Comparison of ENCODE assay signal across 1 cellular context in the genomic region with DNA sequence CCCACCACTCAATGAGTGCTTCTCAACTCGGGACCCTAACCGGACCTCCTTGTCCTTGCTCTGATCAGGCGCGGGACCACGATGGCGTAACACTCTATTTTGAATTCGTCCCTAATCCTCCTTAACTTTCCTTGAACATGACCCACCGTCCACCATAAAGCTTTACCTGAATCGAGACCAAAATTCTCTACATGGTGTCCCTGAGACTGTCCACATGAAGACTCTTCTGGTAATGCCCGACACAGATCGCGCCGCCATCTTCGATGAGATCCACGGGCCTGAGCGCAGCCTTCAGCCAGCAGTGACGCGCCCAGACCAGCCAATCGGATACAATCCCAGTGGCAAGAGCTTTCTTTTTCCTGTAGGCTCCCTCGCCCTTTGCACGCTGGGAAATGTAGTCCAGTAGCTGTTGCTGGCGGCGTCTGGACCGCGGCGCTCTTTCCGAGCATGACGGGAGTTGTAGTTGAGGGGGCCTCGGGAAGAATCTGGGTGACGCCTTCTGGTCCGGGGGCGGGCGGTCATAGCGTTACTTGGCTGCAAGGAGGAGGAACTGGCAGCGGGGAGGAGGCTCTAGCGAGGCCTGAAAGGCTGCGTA.
A peak's percentile ranks its signal among the peaks of the same experiment; 100 is the strongest.
TF ChIP-seq lines count a peak whose summit lies in the region.

A gene (minus strand): TSS at position 284 of the 595 bp plus-strand sequence. CDS start 26 bp downstream, at position 258.
A gene (plus strand): TSS at position 517 of the 595 bp plus-strand sequence. CDS start 306 bp downstream, outside the sequence.

TF ChIP-seq in K562, 482 proteins besides CTCF, POLR2A, EP300 and RAD21 (continued from another document):
- TF ChIP-seq, protein P1, sequence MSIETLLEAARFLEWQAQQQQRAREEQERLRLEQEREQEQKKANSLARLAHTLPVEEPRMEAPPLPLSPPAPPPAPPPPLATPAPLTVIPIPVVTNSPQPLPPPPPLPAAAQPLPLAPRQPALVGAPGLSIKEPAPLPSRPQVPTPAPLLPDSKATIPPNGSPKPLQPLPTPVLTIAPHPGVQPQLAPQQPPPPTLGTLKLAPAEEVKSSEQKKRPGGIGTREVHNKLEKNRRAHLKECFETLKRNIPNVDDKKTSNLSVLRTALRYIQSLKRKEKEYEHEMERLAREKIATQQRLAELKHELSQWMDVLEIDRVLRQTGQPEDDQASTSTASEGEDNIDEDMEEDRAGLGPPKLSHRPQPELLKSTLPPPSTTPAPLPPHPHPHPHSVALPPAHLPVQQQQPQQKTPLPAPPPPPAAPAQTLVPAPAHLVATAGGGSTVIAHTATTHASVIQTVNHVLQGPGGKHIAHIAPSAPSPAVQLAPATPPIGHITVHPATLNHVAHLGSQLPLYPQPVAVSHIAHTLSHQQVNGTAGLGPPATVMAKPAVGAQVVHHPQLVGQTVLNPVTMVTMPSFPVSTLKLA (conservative IDR thresholded peaks at IDR 0.05), result peak in 1 of 2 experiments; percentile 76; a peak in 3 of 4 replicates
- TF ChIP-seq RFX1 (IDR thresholded peaks at IDR 0.05), result no peak
- TF ChIP-seq CREM (IDR thresholded peaks at IDR 0.05; ENCODE audit: low read depth), result peak; percentile 95
- no peak for TF ChIP-seq ZFP36 (IDR thresholded peaks at IDR 0.05; ENCODE audit: low read depth, low read length, partially characterized antibody)
- no peak for TF ChIP-seq NCOA4 (IDR thresholded peaks at IDR 0.05; ENCODE audit: partially characterized antibody)
- no peak for TF ChIP-seq CBX2 (IDR thresholded peaks at IDR 0.05; ENCODE audit: insufficient read depth, low read length, poor library complexity, severe bottlenecking)
- TF ChIP-seq MEF2D (tag; conservative IDR thresholded peaks at IDR 0.05; ENCODE audit: low read depth), result no peak
- TF ChIP-seq BHLHE40 (IDR thresholded peaks at IDR 0.05; ENCODE audit: low read length), result no peak
- no peak for TF ChIP-seq MCM5 (IDR thresholded peaks at IDR 0.05; ENCODE audit: low read depth)
- TF ChIP-seq, protein P2, sequence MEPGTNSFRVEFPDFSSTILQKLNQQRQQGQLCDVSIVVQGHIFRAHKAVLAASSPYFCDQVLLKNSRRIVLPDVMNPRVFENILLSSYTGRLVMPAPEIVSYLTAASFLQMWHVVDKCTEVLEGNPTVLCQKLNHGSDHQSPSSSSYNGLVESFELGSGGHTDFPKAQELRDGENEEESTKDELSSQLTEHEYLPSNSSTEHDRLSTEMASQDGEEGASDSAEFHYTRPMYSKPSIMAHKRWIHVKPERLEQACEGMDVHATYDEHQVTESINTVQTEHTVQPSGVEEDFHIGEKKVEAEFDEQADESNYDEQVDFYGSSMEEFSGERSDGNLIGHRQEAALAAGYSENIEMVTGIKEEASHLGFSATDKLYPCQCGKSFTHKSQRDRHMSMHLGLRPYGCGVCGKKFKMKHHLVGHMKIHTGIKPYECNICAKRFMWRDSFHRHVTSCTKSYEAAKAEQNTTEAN (CRISPR knock-in tag; IDR thresholded peaks at IDR 0.05), result no peak
- peak in 1 of 2 experiments; percentile 22; a peak in 2 of 4 replicates for TF ChIP-seq MAZ (CRISPR knock-in tag; conservative IDR thresholded peaks at IDR 0.05 in 1 of 2, IDR thresholded peaks at IDR 0.05 in 1 of 2)
- no peak for TF ChIP-seq ZNF174 (CRISPR knock-in tag; IDR thresholded peaks at IDR 0.05)
- peak; percentile 72 to 79 for TF ChIP-seq NRF1 (conservative IDR thresholded peaks at IDR 0.05 in 1 of 2, IDR thresholded peaks at IDR 0.05 in 1 of 2)
- TF ChIP-seq HIVEP1 (CRISPR knock-in tag; IDR thresholded peaks at IDR 0.05), result no peak
- TF ChIP-seq NFIC (IDR thresholded peaks at IDR 0.05), result peak; percentile 22
- TF ChIP-seq, protein P3, sequence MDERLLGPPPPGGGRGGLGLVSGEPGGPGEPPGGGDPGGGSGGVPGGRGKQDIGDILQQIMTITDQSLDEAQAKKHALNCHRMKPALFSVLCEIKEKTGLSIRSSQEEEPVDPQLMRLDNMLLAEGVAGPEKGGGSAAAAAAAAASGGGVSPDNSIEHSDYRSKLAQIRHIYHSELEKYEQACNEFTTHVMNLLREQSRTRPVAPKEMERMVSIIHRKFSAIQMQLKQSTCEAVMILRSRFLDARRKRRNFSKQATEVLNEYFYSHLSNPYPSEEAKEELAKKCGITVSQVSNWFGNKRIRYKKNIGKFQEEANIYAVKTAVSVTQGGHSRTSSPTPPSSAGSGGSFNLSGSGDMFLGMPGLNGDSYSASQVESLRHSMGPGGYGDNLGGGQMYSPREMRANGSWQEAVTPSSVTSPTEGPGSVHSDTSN (CRISPR knock-in tag; IDR thresholded peaks at IDR 0.05; ENCODE audit: low read depth), result no peak
- TF ChIP-seq, protein P3 (tag; conservative IDR thresholded peaks at IDR 0.05; ENCODE audit: low read depth), result no peak
- TF ChIP-seq, protein P4, sequence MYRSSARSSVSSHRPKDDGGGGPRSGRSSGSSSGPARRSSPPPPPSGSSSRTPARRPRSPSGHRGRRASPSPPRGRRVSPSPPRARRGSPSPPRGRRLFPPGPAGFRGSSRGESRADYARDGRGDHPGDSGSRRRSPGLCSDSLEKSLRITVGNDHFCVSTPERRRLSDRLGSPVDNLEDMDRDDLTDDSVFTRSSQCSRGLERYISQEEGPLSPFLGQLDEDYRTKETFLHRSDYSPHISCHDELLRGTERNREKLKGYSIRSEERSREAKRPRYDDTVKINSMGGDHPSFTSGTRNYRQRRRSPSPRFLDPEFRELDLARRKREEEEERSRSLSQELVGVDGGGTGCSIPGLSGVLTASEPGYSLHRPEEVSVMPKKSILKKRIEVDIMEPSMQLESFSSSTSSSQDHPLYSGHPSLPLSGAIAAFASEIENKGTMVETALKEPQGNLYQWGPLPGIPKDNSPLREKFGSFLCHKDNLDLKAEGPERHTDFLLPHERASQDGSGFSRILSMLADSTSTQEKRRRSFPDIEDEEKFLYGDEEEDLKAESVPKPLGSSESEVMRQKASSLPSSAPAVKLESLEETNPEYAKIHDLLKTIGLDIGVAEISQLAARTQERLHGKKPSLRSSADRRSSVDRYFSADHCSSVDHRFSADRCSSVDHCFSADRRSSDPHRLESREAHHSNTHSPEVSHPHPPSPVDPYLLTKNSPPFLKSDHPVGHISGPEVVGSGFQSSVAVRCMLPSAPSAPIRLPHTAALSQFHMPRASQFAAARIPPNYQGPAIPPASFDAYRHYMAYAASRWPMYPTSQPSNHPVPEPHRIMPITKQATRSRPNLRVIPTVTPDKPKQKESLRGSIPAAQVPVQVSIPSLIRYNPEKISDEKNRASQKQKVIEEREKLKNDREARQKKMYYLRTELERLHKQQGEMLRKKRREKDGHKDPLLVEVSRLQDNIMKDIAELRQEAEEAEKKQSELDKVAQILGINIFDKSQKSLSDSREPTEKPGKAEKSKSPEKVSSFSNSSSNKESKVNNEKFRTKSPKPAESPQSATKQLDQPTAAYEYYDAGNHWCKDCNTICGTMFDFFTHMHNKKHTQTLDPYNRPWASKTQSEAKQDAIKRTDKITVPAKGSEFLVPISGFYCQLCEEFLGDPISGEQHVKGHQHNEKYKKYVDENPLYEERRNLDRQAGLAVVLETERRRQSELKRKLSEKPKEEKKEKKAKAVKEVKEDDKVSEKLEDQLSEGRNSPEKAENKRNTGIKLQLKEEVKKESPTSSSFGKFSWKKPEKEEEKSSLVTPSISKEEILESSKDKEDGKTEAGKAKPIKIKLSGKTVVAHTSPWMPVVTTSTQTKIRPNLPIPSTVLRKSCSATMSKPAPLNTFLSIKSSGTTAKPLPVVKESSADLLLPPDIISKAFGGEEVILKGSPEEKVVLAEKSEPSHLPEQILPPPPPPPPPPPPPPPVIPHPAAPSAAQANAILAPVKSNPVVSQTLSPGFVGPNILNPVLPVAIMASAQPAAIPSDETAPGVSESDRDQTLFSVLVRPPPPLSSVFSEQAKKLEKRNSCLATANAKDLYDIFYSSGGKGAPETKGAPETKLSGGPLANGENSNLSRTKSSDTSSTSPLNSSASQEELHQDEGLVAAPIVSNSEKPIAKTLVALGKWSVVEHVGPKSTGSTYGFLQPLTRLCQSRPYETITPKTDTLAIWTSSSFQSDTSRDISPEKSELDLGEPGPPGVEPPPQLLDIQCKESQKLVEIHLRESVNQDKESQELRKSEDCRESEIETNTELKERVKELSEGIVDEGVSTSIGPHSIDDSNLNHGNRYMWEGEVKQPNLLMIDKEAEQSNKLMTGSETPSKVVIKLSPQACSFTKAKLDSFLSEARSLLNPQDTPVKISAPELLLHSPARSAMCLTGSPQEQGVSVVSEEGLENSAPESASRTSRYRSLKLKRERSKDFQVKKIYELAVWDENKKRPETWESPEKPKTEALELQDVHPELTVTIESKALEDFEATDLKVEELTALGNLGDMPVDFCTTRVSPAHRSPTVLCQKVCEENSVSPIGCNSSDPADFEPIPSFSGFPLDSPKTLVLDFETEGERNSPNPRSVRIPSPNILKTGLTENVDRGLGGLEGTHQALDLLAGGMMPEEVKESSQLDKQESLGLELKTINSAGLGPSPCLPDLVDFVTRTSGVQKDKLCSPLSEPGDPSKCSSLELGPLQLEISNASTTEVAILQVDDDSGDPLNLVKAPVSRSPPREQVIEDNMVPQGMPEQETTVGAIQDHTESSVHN (IDR thresholded peaks at IDR 0.05; ENCODE audit: borderline replicate concordance in 1 of 2, low read depth in 1 of 2), result no peak
- TF ChIP-seq MEF2A (IDR thresholded peaks at IDR 0.05; ENCODE audit: control insufficient read depth, low read depth, low read length), result no peak
- no peak for TF ChIP-seq CREBBP (IDR thresholded peaks at IDR 0.05; ENCODE audit: low read depth, low read length)
- peak; percentile 62; the same call in 1 of the 2 replicates for TF ChIP-seq ZNF644 (tag; IDR thresholded peaks at IDR 0.05; ENCODE audit: low read depth)
- TF ChIP-seq, protein P5, sequence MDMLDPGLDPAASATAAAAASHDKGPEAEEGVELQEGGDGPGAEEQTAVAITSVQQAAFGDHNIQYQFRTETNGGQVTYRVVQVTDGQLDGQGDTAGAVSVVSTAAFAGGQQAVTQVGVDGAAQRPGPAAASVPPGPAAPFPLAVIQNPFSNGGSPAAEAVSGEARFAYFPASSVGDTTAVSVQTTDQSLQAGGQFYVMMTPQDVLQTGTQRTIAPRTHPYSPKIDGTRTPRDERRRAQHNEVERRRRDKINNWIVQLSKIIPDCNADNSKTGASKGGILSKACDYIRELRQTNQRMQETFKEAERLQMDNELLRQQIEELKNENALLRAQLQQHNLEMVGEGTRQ (CRISPR knock-in tag; IDR thresholded peaks at IDR 0.05), result no peak
- TF ChIP-seq ZNF445 (CRISPR knock-in tag; IDR thresholded peaks at IDR 0.05; ENCODE audit: low read depth), result no peak
- TF ChIP-seq KDM1A (IDR thresholded peaks at IDR 0.05), result no peak
- no peak for TF ChIP-seq BDP1 (IDR thresholded peaks at IDR 0.05; ENCODE audit: insufficient read depth, insufficient read length)
- no peak for TF ChIP-seq NCOR1 (IDR thresholded peaks at IDR 0.05)
- TF ChIP-seq, protein P6, sequence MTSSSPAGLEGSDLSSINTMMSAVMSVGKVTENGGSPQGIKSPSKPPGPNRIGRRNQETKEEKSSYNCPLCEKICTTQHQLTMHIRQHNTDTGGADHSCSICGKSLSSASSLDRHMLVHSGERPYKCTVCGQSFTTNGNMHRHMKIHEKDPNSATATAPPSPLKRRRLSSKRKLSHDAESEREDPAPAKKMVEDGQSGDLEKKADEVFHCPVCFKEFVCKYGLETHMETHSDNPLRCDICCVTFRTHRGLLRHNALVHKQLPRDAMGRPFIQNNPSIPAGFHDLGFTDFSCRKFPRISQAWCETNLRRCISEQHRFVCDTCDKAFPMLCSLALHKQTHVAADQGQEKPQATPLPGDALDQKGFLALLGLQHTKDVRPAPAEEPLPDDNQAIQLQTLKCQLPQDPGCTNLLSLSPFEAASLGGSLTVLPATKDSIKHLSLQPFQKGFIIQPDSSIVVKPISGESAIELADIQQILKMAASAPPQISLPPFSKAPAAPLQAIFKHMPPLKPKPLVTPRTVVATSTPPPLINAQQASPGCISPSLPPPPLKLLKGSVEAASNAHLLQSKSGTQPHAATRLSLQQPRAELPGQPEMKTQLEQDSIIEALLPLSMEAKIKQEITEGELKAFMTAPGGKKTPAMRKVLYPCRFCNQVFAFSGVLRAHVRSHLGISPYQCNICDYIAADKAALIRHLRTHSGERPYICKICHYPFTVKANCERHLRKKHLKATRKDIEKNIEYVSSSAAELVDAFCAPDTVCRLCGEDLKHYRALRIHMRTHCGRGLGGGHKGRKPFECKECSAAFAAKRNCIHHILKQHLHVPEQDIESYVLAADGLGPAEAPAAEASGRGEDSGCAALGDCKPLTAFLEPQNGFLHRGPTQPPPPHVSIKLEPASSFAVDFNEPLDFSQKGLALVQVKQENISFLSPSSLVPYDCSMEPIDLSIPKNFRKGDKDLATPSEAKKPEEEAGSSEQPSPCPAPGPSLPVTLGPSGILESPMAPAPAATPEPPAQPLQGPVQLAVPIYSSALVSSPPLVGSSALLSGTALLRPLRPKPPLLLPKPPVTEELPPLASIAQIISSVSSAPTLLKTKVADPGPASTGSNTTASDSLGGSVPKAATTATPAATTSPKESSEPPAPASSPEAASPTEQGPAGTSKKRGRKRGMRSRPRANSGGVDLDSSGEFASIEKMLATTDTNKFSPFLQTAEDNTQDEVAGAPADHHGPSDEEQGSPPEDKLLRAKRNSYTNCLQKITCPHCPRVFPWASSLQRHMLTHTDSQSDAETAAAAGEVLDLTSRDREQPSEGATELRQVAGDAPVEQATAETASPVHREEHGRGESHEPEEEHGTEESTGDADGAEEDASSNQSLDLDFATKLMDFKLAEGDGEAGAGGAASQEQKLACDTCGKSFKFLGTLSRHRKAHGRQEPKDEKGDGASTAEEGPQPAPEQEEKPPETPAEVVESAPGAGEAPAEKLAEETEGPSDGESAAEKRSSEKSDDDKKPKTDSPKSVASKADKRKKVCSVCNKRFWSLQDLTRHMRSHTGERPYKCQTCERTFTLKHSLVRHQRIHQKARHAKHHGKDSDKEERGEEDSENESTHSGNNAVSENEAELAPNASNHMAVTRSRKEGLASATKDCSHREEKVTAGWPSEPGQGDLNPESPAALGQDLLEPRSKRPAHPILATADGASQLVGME (CRISPR knock-in tag; IDR thresholded peaks at IDR 0.05), result no peak
- no peak for TF ChIP-seq TAF15 (IDR thresholded peaks at IDR 0.05; ENCODE audit: low read depth, low read length)
TF ChIP-seq in K562: peak in this region for 117.
